24 cellular contexts compared by ENCODE assay signal in genomic region chr4:151553874-151554273, GRCh38.
DNase-seq lines count a peak whose midpoint lies in the region; ATAC-seq and TF ChIP-seq lines count a peak whose summit lies in the region.
"Had no signal": no experiment of that assay in that cellular context is flagged by ENCODE, and none has a peak within 500 bp of the region (broad histone marks: within the 10 kb centered on the region; RNA-seq: fewer than 3 reads in every experiment).

No MANE protein-coding gene starts in this region.

- ATAC-seq in upper lobe of left lung (ENCODE audit: low FRiP score in 2 of 2) = no peak
- ATAC-seq: activated naive CD4-positive, alpha-beta T cell treated with anti-CD3 and anti-CD28 coated beads, Interleukin-2, amount 50 U/mL, for 72 hours; activated T-helper 17 cell treated with anti-CD3 and anti-CD28 coated beads, Interleukin-2, amount 50 U/mL, for 72 hours; heart right ventricle; left lung; T-helper 17 cell had no signal

- H3K9me3 Mint-ChIP-seq in neural crest cell (peaks cover 7% of the 10 kb centered on the region), type B pancreatic cell (peaks cover 3% of the 10 kb centered on the region)

- H3K4me1 ChIP-seq in tibial nerve = peaks cover 0 to 6% (median 0%) of the 10 kb centered on the region in 4 donors
- no peaks in the 10 kb centered on the region for H3K4me1 ChIP-seq in upper lobe of left lung
- H3K4me1 ChIP-seq: heart right ventricle, left lung, uterus had no signal

- no peak for TF ChIP-seq CTCF in VCaP (conservative IDR thresholded peaks at IDR 0.05)
- TF ChIP-seq CTCF in neural crest cell (conservative IDR thresholded peaks at IDR 0.05) = no peak
- no peak for TF ChIP-seq CTCF in tibial nerve (IDR thresholded peaks at IDR 0.05)
- TF ChIP-seq CTCF in upper lobe of left lung (IDR thresholded peaks at IDR 0.05) = no peak
- no peak for TF ChIP-seq CTCF in type B pancreatic cell (conservative IDR thresholded peaks at IDR 0.05)

- H3K36me3 Mint-ChIP-seq in neural crest cell (ENCODE audit: low read depth) (peaks cover 2% of the 10 kb centered on the region), type B pancreatic cell (peaks cover 4% of the 10 kb centered on the region)

- H3K4me3 Mint-ChIP-seq in neural crest cell = no peak overlapping the region
- no peak overlapping the region for H3K4me3 Mint-ChIP-seq in type B pancreatic cell
- H3K4me3 Mint-ChIP-seq: activated T-helper 17 cell treated with anti-CD3 and anti-CD28 coated beads, Interleukin-2, amount 50 U/mL, for 72 hours; mesothelial cell of epicardium; nephron; T-helper 17 cell had no signal

- H3K4me3 ChIP-seq in H7 (ENCODE audit: insufficient read depth, low read depth, low read length) (no peak overlapping the region), tibial nerve (no peak overlapping the region), upper lobe of left lung (no peak overlapping the region)
- H3K4me3 ChIP-seq: dorsolateral prefrontal cortex, heart right ventricle, left lung, uterus had no signal

- H3K4me1 Mint-ChIP-seq in neural crest cell (no peaks in the 10 kb centered on the region), type B pancreatic cell (ENCODE audit: unreplicated experiment) (peaks cover 14% of the 10 kb centered on the region)
- H3K4me1 Mint-ChIP-seq: activated T-helper 17 cell treated with anti-CD3 and anti-CD28 coated beads, Interleukin-2, amount 50 U/mL, for 72 hours; nephron; T-helper 17 cell had no signal

- 33 to 58% methylated on average over 2 of the region's 2 CpGs for WGBS in tibial nerve, 2 donors
- 51 to 54% methylated on average over 2 of the region's 2 CpGs for WGBS in upper lobe of left lung, 2 donors

- peak overlapping the region; percentile 71 for H3K27ac ChIP-seq in VCaP
- no peak overlapping the region for H3K27ac ChIP-seq in tibial nerve
- no peak overlapping the region for H3K27ac ChIP-seq in upper lobe of left lung
- H3K27ac ChIP-seq: C4-2B, dorsolateral prefrontal cortex, heart right ventricle, left lung, uterus had no signal

- H3K9me3 ChIP-seq in tibial nerve (peaks cover 0 to 5% (median 0%) of the 10 kb centered on the region in 4 donors), upper lobe of left lung (peaks cover 0 to 11% (median 2%) of the 10 kb centered on the region in 4 donors)
- H3K9me3 ChIP-seq: uterus had no signal

- TF ChIP-seq EP300 in tibial nerve (IDR thresholded peaks at IDR 0.05) = no peak
- no peak for TF ChIP-seq EP300 in upper lobe of left lung (IDR thresholded peaks at IDR 0.05)

- H3K36me3 ChIP-seq in H7 (replicated peaks; ENCODE audit: control insufficient read depth, insufficient read depth, low read length) (no peaks in the 10 kb centered on the region), tibial nerve (no peaks in the 10 kb centered on the region), upper lobe of left lung (no peaks in the 10 kb centered on the region)
- H3K36me3 ChIP-seq: heart right ventricle, left lung, uterus had no signal

- peak; percentile 7 for DNase-seq in H7
- peak; percentile 58 for DNase-seq in NCI-H2196 (lab: John Stamatoyannopoulos, UW; ENCODE audit: unreplicated experiment)
- DNase-seq in neural crest cell (ENCODE audit: low read depth, low spot score) = no peak
- no peak for DNase-seq in tibial nerve (ENCODE audit: low spot score in 2 of 2)
- no peak for DNase-seq in upper lobe of left lung
- no peak for DNase-seq in type B pancreatic cell (ENCODE audit: extremely low spot score, unreplicated experiment)
- DNase-seq in cerebellar nuclear complex (lab: John Stamatoyannopoulos, UW) = no peak
- DNase-seq: aorta, caudate nucleus, dorsolateral prefrontal cortex, GDM1, heart right ventricle, left lung, NCI-H1105, NCI-H2171 treated with DMSO at 0.1 percent for 48 hours, posterior cingulate gyrus, T-helper 17 cell, uterus had no signal

- no peaks in the 10 kb centered on the region for H3K27me3 ChIP-seq in H7 (ENCODE audit: control insufficient read depth, insufficient read depth, low read length)
- no peaks in the 10 kb centered on the region for H3K27me3 ChIP-seq in tibial nerve
- no peaks in the 10 kb centered on the region for H3K27me3 ChIP-seq in upper lobe of left lung
- H3K27me3 ChIP-seq: heart right ventricle, left lung, uterus had no signal

- H3K27me3 Mint-ChIP-seq in neural crest cell (ENCODE audit: low read depth) (peaks cover 4% of the 10 kb centered on the region), type B pancreatic cell (no peaks in the 10 kb centered on the region)

- no peak for TF ChIP-seq POLR2A in tibial nerve (IDR thresholded peaks at IDR 0.05)
- no peak for TF ChIP-seq POLR2A in upper lobe of left lung (IDR thresholded peaks at IDR 0.05)

- peak overlapping the region; percentile 35 for H3K27ac Mint-ChIP-seq in neural crest cell (ENCODE audit: unreplicated experiment)
- H3K27ac Mint-ChIP-seq in type B pancreatic cell = no peak overlapping the region
- H3K27ac Mint-ChIP-seq: activated naive CD4-positive, alpha-beta T cell treated with anti-CD3 and anti-CD28 coated beads, Interleukin-2, amount 50 U/mL, for 72 hours; activated T-helper 17 cell treated with anti-CD3 and anti-CD28 coated beads, Interleukin-2, amount 50 U/mL, for 72 hours; mesothelial cell of epicardium; nephron; T-helper 17 cell had no signal

Comparison
In these comparisons a context has a peak if more than half of its experiments do, and no peak if none do; other contexts are left out.
1. DNase-seq: peak in H7 (single experiment) and NCI-H2196 (single experiment); none in neural crest cell (single experiment), tibial nerve (0 of 2), upper lobe of left lung (0 of 2), type B pancreatic cell (single experiment) and cerebellar nuclear complex (0 of 2).